Comparison of ENCODE assay signal across 8 cellular contexts in genomic region chr11:60842688-60843605, GRCh38. TPM values are rescaled to one million over a fixed set of nuclear protein-coding genes. Genes with fewer than 3 reads are reported as not detected.
A peak's percentile ranks its signal among the peaks of the same experiment; 100 is the strongest.
DNase-seq lines count a peak whose midpoint lies in the region; ATAC-seq, FAIRE-seq and TF ChIP-seq lines count a peak whose summit lies in the region.

No MANE protein-coding gene starts in this region.

- no peak for FAIRE-seq in HepG2 (lab: Jason Lieb, UNC)

- peaks cover 50% of the 10 kb centered on the region for H3K79me2 ChIP-seq in HepG2 (ENCODE audit: insufficient read depth, low read length)

- H3K4me1 Mint-ChIP-seq in activated naive CD4-positive, alpha-beta T cell treated with anti-CD3 and anti-CD28 coated beads, Interleukin-2, amount 10 ng/mL, durations not matched to agents 7 days and 5 days, result peaks cover 43% of the 10 kb centered on the region

- POLR2A ChIA-PET in HepG2 (lab: Yijun Ruan, JAX), result interaction anchor here (1.0 to 1.2 kb wide), 3 partner anchors 12 to 38 kb away, joined by 3 to 4 read pairs (median 4); partner anchors contain the start of gene PTGDR2

- peak overlapping the region; percentile 68 for H3K27ac ChIP-seq in HepG2 (ENCODE audit: extremely low read length, insufficient read depth, low read length)
- H3K27ac ChIP-seq in tibial artery, result peak overlapping the region; percentile 72 to 76

- in situ Hi-C loops in HepG2 (cut with HindIII; ENCODE audit: extremely low pct_ligation_motif_present, low pct_unique_long_range_greater_than_20kb), result no loop called here

- peaks cover 13% of the 10 kb centered on the region; the same call in 1 of the 2 replicates for H4K20me1 ChIP-seq in HepG2 (ENCODE audit: insufficient read depth, low read length)

- H3K36me3 Mint-ChIP-seq in activated naive CD4-positive, alpha-beta T cell treated with anti-CD3 and anti-CD28 coated beads, Interleukin-2, amount 10 ng/mL, durations not matched to agents 7 days and 5 days, result peaks cover 7% of the 10 kb centered on the region

- no peak for TF ChIP-seq CTCF in HepG2 (CRISPR knock-in tag; IDR thresholded peaks at IDR 0.05)
- no peak for TF ChIP-seq CTCF in tibial artery (IDR thresholded peaks at IDR 0.05)

- no peak overlapping the region for H2AFZ ChIP-seq in HepG2 (ENCODE audit: low read length)

- H3K9ac ChIP-seq in adipocyte (ENCODE audit: low read length), result peak overlapping the region; percentile 94
- peak overlapping the region; percentile 86 for H3K9ac ChIP-seq in HepG2 (ENCODE audit: insufficient read depth, low read depth, low read length)

- peak overlapping the region; percentile 90 for H3K27ac Mint-ChIP-seq in activated naive CD4-positive, alpha-beta T cell treated with anti-CD3 and anti-CD28 coated beads, Interleukin-2, amount 10 ng/mL, durations not matched to agents 7 days and 5 days

- DNase-seq in activated naive CD4-positive, alpha-beta T cell treated with anti-CD3 and anti-CD28 coated beads, Interleukin-2, amount 10 ng/mL, durations not matched to agents 7 days and 5 days, result no peak
- no peak for DNase-seq in activated naive CD4-positive, alpha-beta T cell treated with Interleukin-2 at 50 U/mL for 16 hours
- DNase-seq in adipocyte (ENCODE audit: low read depth) (peak; percentile 25), HepG2 (ENCODE audit: low spot score) (no peak), tibial artery (no peak), NCI-H446 (lab: John Stamatoyannopoulos, UW) (no peak), cerebellum (ENCODE audit: low spot score) (no peak)

- no TSS peak for BruUV-seq in HepG2 (replicated peaks; lab: Mats Ljungman, UMichigan)

- H3K4me3 ChIP-seq in adipocyte (ENCODE audit: low read length) (peak overlapping the region; percentile 97), HepG2 (replicated peaks in 1 of 3; ENCODE audit: insufficient read depth in 1 of 3, low read depth in 2 of 3, low read length in 3 of 3) (peak overlapping the region; percentile 80 to 97 (median 88)), tibial artery (peak overlapping the region; percentile 72)

- H3K9me3 ChIP-seq in adipocyte (ENCODE audit: control insufficient read depth, low read length), result no peaks in the 10 kb centered on the region
- H3K9me3 ChIP-seq in HepG2 (ENCODE audit: low read length), result no peaks in the 10 kb centered on the region
- no peaks in the 10 kb centered on the region for H3K9me3 ChIP-seq in tibial artery

- ATAC-seq in HepG2 (no peak), GM18498 (IDR thresholded peaks at IDR 0.05; ENCODE audit: unreplicated experiment) (no peak)

- TF ChIP-seq RAD21 in HepG2 (CRISPR knock-in tag; IDR thresholded peaks at IDR 0.05), result no peak

- CTCF ChIA-PET in activated naive CD4-positive, alpha-beta T cell treated with anti-CD3 and anti-CD28 coated beads, Interleukin-2, amount 10 ng/mL, durations not matched to agents 7 days and 5 days (lab: Charles Lee), result interaction anchor here (1.0 to 8.5 kb wide), 3 partner anchors 12 to 56 kb away, joined by 3 to 47 read pairs (median 11); no protein-coding TSS in a partner anchor
- CTCF ChIA-PET in HepG2 (lab: Yijun Ruan, JAX; ENCODE audit: low intra/inter-chr PET ratio, low total read pairs), result no interaction called here

- WGBS in HepG2 (ENCODE audit: low lambda C conversion rate), result 8% methylated on average over 23 of the region's 23 CpGs

- peaks cover 1% of the 10 kb centered on the region for H3K9me3 Mint-ChIP-seq in activated naive CD4-positive, alpha-beta T cell treated with anti-CD3 and anti-CD28 coated beads, Interleukin-2, amount 10 ng/mL, durations not matched to agents 7 days and 5 days

- TF ChIP-seq EP300 in HepG2 (IDR thresholded peaks at IDR 0.05; ENCODE audit: low read depth in 2 of 2, low read length in 2 of 2) (no peak), HepG2 (CRISPR knock-in tag; IDR thresholded peaks at IDR 0.05; ENCODE audit: borderline replicate concordance) (no peak)

- H3K4me1 ChIP-seq in adipocyte (ENCODE audit: control insufficient read depth, insufficient read depth, low read length), result peaks cover 47% of the 10 kb centered on the region
- peaks cover 41% of the 10 kb centered on the region for H3K4me1 ChIP-seq in HepG2 (ENCODE audit: insufficient read depth, low read length)
- H3K4me1 ChIP-seq in tibial artery, result peaks cover 0 to 39% (median 34%) of the 10 kb centered on the region in 4 donors

- no peak for TF ChIP-seq POLR2A in HepG2 (IDR thresholded peaks at IDR 0.05; ENCODE audit: insufficient read depth in 1 of 2, low read depth in 2 of 2, low read length in 2 of 2)

- peaks cover 5% of the 10 kb centered on the region for H3K27me3 Mint-ChIP-seq in activated naive CD4-positive, alpha-beta T cell treated with anti-CD3 and anti-CD28 coated beads, Interleukin-2, amount 10 ng/mL, durations not matched to agents 7 days and 5 days

- H3K4me2 ChIP-seq in HepG2 (ENCODE audit: low read depth, low read length), result peak overlapping the region; percentile 86

- peaks cover 2% of the 10 kb centered on the region for H3K27me3 ChIP-seq in adipocyte (replicated peaks; ENCODE audit: control insufficient read depth, insufficient read depth, low read length)
- H3K27me3 ChIP-seq in HepG2 (ENCODE audit: control insufficient read depth in 1 of 2, insufficient read depth in 2 of 2, low read length in 2 of 2), result no peaks in the 10 kb centered on the region; a peak in 1 of 5 replicates
- no peaks in the 10 kb centered on the region for H3K27me3 ChIP-seq in tibial artery

- H3K36me3 ChIP-seq in adipocyte (ENCODE audit: control insufficient read depth, insufficient read depth, low read length, severe bottlenecking), result no peaks in the 10 kb centered on the region
- peaks cover 8 to 12% of the 10 kb centered on the region in 2 experiments for H3K36me3 ChIP-seq in HepG2 (replicated peaks in 1 of 2; ENCODE audit: control insufficient read depth in 1 of 2, insufficient read depth in 2 of 2, low read length in 2 of 2)
- H3K36me3 ChIP-seq in tibial artery, result peaks cover 0 to 22% (median 8%) of the 10 kb centered on the region in 3 donors

- intact Hi-C loops in HepG2 (cut with micrococcal nuclease; ENCODE audit: unreplicated experiment) (no loop called here), tibial artery (cut with DNase I; ENCODE audit: low total_unique reads) (no loop called here)

- H3K4me3 Mint-ChIP-seq in activated naive CD4-positive, alpha-beta T cell treated with anti-CD3 and anti-CD28 coated beads, Interleukin-2, amount 10 ng/mL, durations not matched to agents 7 days and 5 days, result peak overlapping the region; percentile 87

RNA-seq across cellular contexts. Expression of gene CCDC86, which starts 1.0 kb away (rescaled TPM):
- total RNA-seq in HepG2 (2016; rRNA removed; fragmentation: Illumina TruSeq; extraction: Trizol), result 37.6 and 46.6 TPM in 2 replicates
- total RNA-seq in HepG2 (2016; cell fraction: cytosol; rRNA removed; fragmentation: Illumina TruSeq; extraction: Trizol; ENCODE audit: low read depth), result 9.1 and 11.2 TPM in 2 replicates
- 39.4 and 39.7 TPM in 2 replicates for total RNA-seq in HepG2 (2016; cell fraction: insoluble cytoplasmic fraction; rRNA removed; fragmentation: Illumina TruSeq; extraction: Trizol)
- 22.6 and 23.6 TPM in 2 replicates for total RNA-seq in HepG2 (2016; cell fraction: membrane; rRNA removed; fragmentation: Illumina TruSeq; extraction: Trizol)
- 28.6 and 33.4 TPM in 2 replicates for total RNA-seq in HepG2 (2016; cell fraction: nucleus; rRNA removed; fragmentation: Illumina TruSeq; extraction: Trizol)
- polyA plus RNA-seq in HepG2 (2011; rRNA removed), result 33.8 and 34.4 TPM in 2 replicates
- polyA plus RNA-seq in HepG2 (2011; cell fraction: cytosol; rRNA removed), result 20.2 and 30.1 TPM in 2 replicates
- 36.2 and 51.2 TPM in 2 replicates for polyA plus RNA-seq in HepG2 (2011; cell fraction: nucleus; rRNA removed)
- polyA plus RNA-seq in HepG2 (2012), result 25.4 and 41.0 TPM in 2 replicates
- polyA plus RNA-seq in HepG2 (2016; cell fraction: cytosol; fragmentation: Illumina TruSeq; extraction: Trizol; ENCODE audit: low read depth), result 24.5 and 27.7 TPM in 2 replicates
- 95.3 and 116 TPM in 2 replicates for polyA plus RNA-seq in HepG2 (2016; cell fraction: insoluble cytoplasmic fraction; fragmentation: Illumina TruSeq; extraction: Trizol; ENCODE audit: low read depth)
- 36.9 and 39.7 TPM in 2 replicates for polyA plus RNA-seq in HepG2 (2016; cell fraction: membrane; fragmentation: Illumina TruSeq; extraction: Trizol; ENCODE audit: low read depth)
- 84.0 and 92.6 TPM in 2 replicates for polyA plus RNA-seq in HepG2 (2016; cell fraction: nucleus; fragmentation: Illumina TruSeq; extraction: Trizol; ENCODE audit: insufficient read depth, low read depth)
- polyA minus RNA-seq in HepG2 (2011; rRNA and poly(A)+ RNA removed; ENCODE audit: low replicate concordance), result 28.0 and 49.7 TPM in 2 replicates
- polyA minus RNA-seq in HepG2 (2011; cell fraction: cytosol; rRNA and poly(A)+ RNA removed), result 12.4 and 17.5 TPM in 2 replicates
- polyA minus RNA-seq in HepG2 (2011; cell fraction: nucleus; rRNA and poly(A)+ RNA removed), result 11.7 and 14.2 TPM in 2 replicates
- total RNA-seq in cerebellum, result 3.0 TPM

RNA-seq across cellular contexts. Expression of gene PTGDR2, which starts 12.8 kb away (rescaled TPM):
- total RNA-seq in HepG2 (2016; rRNA removed; fragmentation: Illumina TruSeq; extraction: Trizol), result 1.0 and 2.5 TPM in 2 replicates
- total RNA-seq in HepG2 (2016; cell fraction: cytosol; rRNA removed; fragmentation: Illumina TruSeq; extraction: Trizol; ENCODE audit: low read depth), result 0.40 and 0.53 TPM in 2 replicates
- 1.1 and 2.4 TPM in 2 replicates for total RNA-seq in HepG2 (2016; cell fraction: insoluble cytoplasmic fraction; rRNA removed; fragmentation: Illumina TruSeq; extraction: Trizol)
- total RNA-seq in HepG2 (2016; cell fraction: membrane; rRNA removed; fragmentation: Illumina TruSeq; extraction: Trizol), result 1.1 and 1.3 TPM in 2 replicates
- 1.8 and 2.0 TPM in 2 replicates for total RNA-seq in HepG2 (2016; cell fraction: nucleus; rRNA removed; fragmentation: Illumina TruSeq; extraction: Trizol)
- 1.9 and 2.1 TPM in 2 replicates for polyA plus RNA-seq in HepG2 (2011; rRNA removed)
- polyA plus RNA-seq in HepG2 (2011; cell fraction: cytosol; rRNA removed), result 1.9 and 2.2 TPM in 2 replicates
- 1.7 and 1.8 TPM in 2 replicates for polyA plus RNA-seq in HepG2 (2011; cell fraction: nucleus; rRNA removed)
- polyA plus RNA-seq in HepG2 (2012), result 1.7 and 2.1 TPM in 2 replicates
- 0.24 and 0.38 TPM in 2 replicates for polyA plus RNA-seq in HepG2 (2016; cell fraction: cytosol; fragmentation: Illumina TruSeq; extraction: Trizol; ENCODE audit: low read depth)
- polyA plus RNA-seq in HepG2 (2016; cell fraction: insoluble cytoplasmic fraction; fragmentation: Illumina TruSeq; extraction: Trizol; ENCODE audit: low read depth), result 1.1 and 1.2 TPM in 2 replicates
- 0.70 and 0.73 TPM in 2 replicates for polyA plus RNA-seq in HepG2 (2016; cell fraction: membrane; fragmentation: Illumina TruSeq; extraction: Trizol; ENCODE audit: low read depth)
- 2.8 and 3.2 TPM in 2 replicates for polyA plus RNA-seq in HepG2 (2016; cell fraction: nucleus; fragmentation: Illumina TruSeq; extraction: Trizol; ENCODE audit: insufficient read depth, low read depth)
- polyA minus RNA-seq in HepG2 (2011; rRNA and poly(A)+ RNA removed; ENCODE audit: low replicate concordance), result 9.7 TPM in 1 of 2 replicates, not detected in the other
- polyA minus RNA-seq in HepG2 (2011; cell fraction: cytosol; rRNA and poly(A)+ RNA removed), result 2.4 and 3.0 TPM in 2 replicates
- polyA minus RNA-seq in HepG2 (2011; cell fraction: nucleus; rRNA and poly(A)+ RNA removed), result 0.64 and 0.99 TPM in 2 replicates
- 0.73 TPM for total RNA-seq in cerebellum

RNA-seq across cellular contexts. Expression of gene ZP1, which starts 24.4 kb away (rescaled TPM):
- total RNA-seq in HepG2 (2016; rRNA removed; fragmentation: Illumina TruSeq; extraction: Trizol) (not detected in 2 replicates), cerebellum (not detected)
- total RNA-seq in HepG2 (2016; cell fraction: cytosol; rRNA removed; fragmentation: Illumina TruSeq; extraction: Trizol; ENCODE audit: low read depth), result not detected in 2 replicates
- total RNA-seq in HepG2 (2016; cell fraction: insoluble cytoplasmic fraction; rRNA removed; fragmentation: Illumina TruSeq; extraction: Trizol), result not detected in 2 replicates
- not detected in 2 replicates for total RNA-seq in HepG2 (2016; cell fraction: membrane; rRNA removed; fragmentation: Illumina TruSeq; extraction: Trizol)
- not detected in 2 replicates for total RNA-seq in HepG2 (2016; cell fraction: nucleus; rRNA removed; fragmentation: Illumina TruSeq; extraction: Trizol)
- polyA plus RNA-seq in HepG2 (2011; rRNA removed), result 0.16 and 0.26 TPM in 2 replicates
- 0.05 and 0.25 TPM in 2 replicates for polyA plus RNA-seq in HepG2 (2011; cell fraction: cytosol; rRNA removed)
- polyA plus RNA-seq in HepG2 (2011; cell fraction: nucleus; rRNA removed), result 0.82 and 1.1 TPM in 2 replicates
- polyA plus RNA-seq in HepG2 (2012), result not detected in 2 replicates
- not detected in 2 replicates for polyA plus RNA-seq in HepG2 (2016; cell fraction: cytosol; fragmentation: Illumina TruSeq; extraction: Trizol; ENCODE audit: low read depth)
- polyA plus RNA-seq in HepG2 (2016; cell fraction: insoluble cytoplasmic fraction; fragmentation: Illumina TruSeq; extraction: Trizol; ENCODE audit: low read depth), result not detected in 2 replicates
- not detected in 2 replicates for polyA plus RNA-seq in HepG2 (2016; cell fraction: membrane; fragmentation: Illumina TruSeq; extraction: Trizol; ENCODE audit: low read depth)
- polyA plus RNA-seq in HepG2 (2016; cell fraction: nucleus; fragmentation: Illumina TruSeq; extraction: Trizol; ENCODE audit: insufficient read depth, low read depth), result not detected in 2 replicates
- polyA minus RNA-seq in HepG2 (2011; rRNA and poly(A)+ RNA removed; ENCODE audit: low replicate concordance), result not detected in 2 replicates
- not detected in 2 replicates for polyA minus RNA-seq in HepG2 (2011; cell fraction: cytosol; rRNA and poly(A)+ RNA removed)
- not detected in 2 replicates for polyA minus RNA-seq in HepG2 (2011; cell fraction: nucleus; rRNA and poly(A)+ RNA removed)

RNA-seq across cellular contexts. Expression of gene MS4A10, which starts 57.8 kb away (rescaled TPM):
- total RNA-seq in HepG2 (2016; rRNA removed; fragmentation: Illumina TruSeq; extraction: Trizol) (not detected in 2 replicates), cerebellum (not detected)
- not detected in 2 replicates for total RNA-seq in HepG2 (2016; cell fraction: cytosol; rRNA removed; fragmentation: Illumina TruSeq; extraction: Trizol; ENCODE audit: low read depth)
- total RNA-seq in HepG2 (2016; cell fraction: insoluble cytoplasmic fraction; rRNA removed; fragmentation: Illumina TruSeq; extraction: Trizol), result not detected in 2 replicates
- total RNA-seq in HepG2 (2016; cell fraction: membrane; rRNA removed; fragmentation: Illumina TruSeq; extraction: Trizol), result not detected in 2 replicates
- not detected in 2 replicates for total RNA-seq in HepG2 (2016; cell fraction: nucleus; rRNA removed; fragmentation: Illumina TruSeq; extraction: Trizol)
- not detected in 2 replicates for polyA plus RNA-seq in HepG2 (2011; rRNA removed)
- not detected in 2 replicates for polyA plus RNA-seq in HepG2 (2011; cell fraction: cytosol; rRNA removed)
- not detected in 2 replicates for polyA plus RNA-seq in HepG2 (2011; cell fraction: nucleus; rRNA removed)
- not detected in 2 replicates for polyA plus RNA-seq in HepG2 (2012)
- polyA plus RNA-seq in HepG2 (2016; cell fraction: cytosol; fragmentation: Illumina TruSeq; extraction: Trizol; ENCODE audit: low read depth), result not detected in 2 replicates
- not detected in 2 replicates for polyA plus RNA-seq in HepG2 (2016; cell fraction: insoluble cytoplasmic fraction; fragmentation: Illumina TruSeq; extraction: Trizol; ENCODE audit: low read depth)
- not detected in 2 replicates for polyA plus RNA-seq in HepG2 (2016; cell fraction: membrane; fragmentation: Illumina TruSeq; extraction: Trizol; ENCODE audit: low read depth)
- not detected in 2 replicates for polyA plus RNA-seq in HepG2 (2016; cell fraction: nucleus; fragmentation: Illumina TruSeq; extraction: Trizol; ENCODE audit: insufficient read depth, low read depth)
- not detected in 2 replicates for polyA minus RNA-seq in HepG2 (2011; rRNA and poly(A)+ RNA removed; ENCODE audit: low replicate concordance)
- not detected in 2 replicates for polyA minus RNA-seq in HepG2 (2011; cell fraction: cytosol; rRNA and poly(A)+ RNA removed)
- polyA minus RNA-seq in HepG2 (2011; cell fraction: nucleus; rRNA and poly(A)+ RNA removed), result not detected in 2 replicates
